ENCODE assay signal across 1 cellular context in genomic region chr9:92685022-92685421, GRCh38.
TF ChIP-seq lines count a peak whose summit lies in the region.

No MANE protein-coding gene starts in this region.

TF ChIP-seq in WTC11, 78 proteins besides CTCF, POLR2A, EP300 and RAD21 (continued from another document):
- TF ChIP-seq AFF4 (CRISPR knock-in tag; IDR thresholded peaks at IDR 0.05; ENCODE audit: borderline replicate concordance), result no peak
- no peak for TF ChIP-seq ATF1 (CRISPR knock-in tag; IDR thresholded peaks at IDR 0.05)
- no peak for TF ChIP-seq ZNF232 (CRISPR knock-in tag; IDR thresholded peaks at IDR 0.05)
- no peak for TF ChIP-seq ZNF219 (CRISPR knock-in tag; IDR thresholded peaks at IDR 0.05; ENCODE audit: borderline replicate concordance)
- TF ChIP-seq EMX1 (CRISPR knock-in tag; IDR thresholded peaks at IDR 0.05), result no peak
